ENCODE assay signal across 17 cellular contexts in genomic region chr11:75148436-75148983, GRCh38. TPM values are rescaled to one million over a fixed set of nuclear protein-coding genes. Genes with fewer than 3 reads are reported as not detected.
A peak's percentile ranks its signal among the peaks of the same experiment; 100 is the strongest.
DNase-seq lines count a peak whose midpoint lies in the region; ATAC-seq and TF ChIP-seq lines count a peak whose summit lies in the region.
"Had no signal": no experiment of that assay in that cellular context is flagged by ENCODE, and none has a peak within 500 bp of the region (broad histone marks: within the 10 kb centered on the region; RNA-seq: fewer than 3 reads in every experiment).

No MANE protein-coding gene starts in this region.

- BruUV-seq in PC-3 (replicated peaks; lab: Mats Ljungman, UMichigan): no TSS peak

- no peak overlapping the region for H3K4me3 ChIP-seq in left ventricle myocardium inferior
- H3K4me3 ChIP-seq in PC-3 (ENCODE audit: low read length): no peak overlapping the region
- H3K4me3 ChIP-seq in MG63: no peak overlapping the region

- TF ChIP-seq CTCF in left ventricle myocardium inferior (IDR thresholded peaks at IDR 0.05; ENCODE audit: borderline replicate concordance) (no peak), PC-3 (conservative IDR thresholded peaks at IDR 0.05; ENCODE audit: low read depth, low read length) (no peak)

- no peak overlapping the region for H2AFZ ChIP-seq in PC-3 (ENCODE audit: low read length)

- no peak for ATAC-seq in Right ventricle myocardium inferior
- no peak for ATAC-seq in activated CD8-positive, alpha-beta T cell treated with anti-CD3 and anti-CD28 coated beads, Interleukin-2, amount 10 ng/mL, durations not matched to agents 7 days and 5 days
- ATAC-seq in PC-3: no peak

- H3K4me3 Mint-ChIP-seq in activated CD8-positive, alpha-beta T cell treated with anti-CD3 and anti-CD28 coated beads, Interleukin-2, amount 10 ng/mL, durations not matched to agents 7 days and 5 days: no peak overlapping the region
- no peak overlapping the region for H3K4me3 Mint-ChIP-seq in activated CD4-positive, alpha-beta T cell treated with anti-CD3 and anti-CD28 coated beads, Interleukin-2, amount 10 ng/mL, durations not matched to agents 7 days and 5 days
- H3K4me3 Mint-ChIP-seq: CD4-positive, alpha-beta T cell; IgD-negative memory B cell had no signal

- no peaks in the 10 kb centered on the region for H3K79me2 ChIP-seq in PC-3 (ENCODE audit: low read length)

- H3K4me2 ChIP-seq in PC-3 (ENCODE audit: low read length): no peak overlapping the region

- DNase-seq in left ventricle myocardium inferior (no peak), Right ventricle myocardium inferior (ENCODE audit: missing footprints) (no peak), inferior parietal cortex (ENCODE audit: extremely low spot score) (peak; percentile 26), PC-3 (no peak), MG63 (no peak)
- DNase-seq in activated CD8-positive, alpha-beta T cell treated with anti-CD3 and anti-CD28 coated beads, Interleukin-2, amount 10 ng/mL, durations not matched to agents 7 days and 5 days: peak; percentile 29
- DNase-seq in activated CD4-positive, alpha-beta T cell treated with anti-CD3 and anti-CD28 coated beads, Interleukin-2, amount 10 ng/mL, durations not matched to agents 7 days and 5 days: no peak
- DNase-seq: ACHN; Calu3; CD4-positive, alpha-beta T cell; HCEC 1CT; NCI-H187; NCI-H446; NCI-H69; OCI-M1 had no signal

- intact Hi-C loops in left ventricle myocardium inferior (cut with micrococcal nuclease): no loop called here
- intact Hi-C loops in Right ventricle myocardium inferior (cut with DNase I): no loop called here
- intact Hi-C loops in PC-3 (cut with micrococcal nuclease): no loop called here

- peaks cover 30% of the 10 kb centered on the region for H3K27me3 Mint-ChIP-seq in activated CD8-positive, alpha-beta T cell treated with anti-CD3 and anti-CD28 coated beads, Interleukin-2, amount 10 ng/mL, durations not matched to agents 7 days and 5 days (ENCODE audit: low read depth)
- peaks cover 17% of the 10 kb centered on the region for H3K27me3 Mint-ChIP-seq in activated CD4-positive, alpha-beta T cell treated with anti-CD3 and anti-CD28 coated beads, Interleukin-2, amount 10 ng/mL, durations not matched to agents 7 days and 5 days

- H3K27ac ChIP-seq in left ventricle myocardium inferior (replicated peaks): peak overlapping the region; percentile 18
- H3K27ac ChIP-seq in PC-3 (ENCODE audit: low read length): no peak overlapping the region

- no peaks in the 10 kb centered on the region for H3K36me3 Mint-ChIP-seq in activated CD8-positive, alpha-beta T cell treated with anti-CD3 and anti-CD28 coated beads, Interleukin-2, amount 10 ng/mL, durations not matched to agents 7 days and 5 days (ENCODE audit: low read depth)
- no peaks in the 10 kb centered on the region for H3K36me3 Mint-ChIP-seq in activated CD4-positive, alpha-beta T cell treated with anti-CD3 and anti-CD28 coated beads, Interleukin-2, amount 10 ng/mL, durations not matched to agents 7 days and 5 days (ENCODE audit: low read depth)
- H3K36me3 Mint-ChIP-seq: IgD-negative memory B cell had no signal

- H4K20me1 ChIP-seq in PC-3 (ENCODE audit: low read length): no peaks in the 10 kb centered on the region

- no peak overlapping the region for H3K9ac ChIP-seq in PC-3 (ENCODE audit: low read length)

- CTCF ChIA-PET in activated CD8-positive, alpha-beta T cell treated with anti-CD3 and anti-CD28 coated beads, Interleukin-2, amount 10 ng/mL, durations not matched to agents 7 days and 5 days (lab: Charles Lee): interaction anchor here (2.4 to 15.6 kb wide), 3 partner anchors 8 to 96 kb away, joined by 17 to 538 read pairs (median 31); partner anchors contain the start of gene TPBGL
- CTCF ChIA-PET in PC-3 (lab: Charles Lee): no interaction called here
- CTCF ChIA-PET in activated CD4-positive, alpha-beta T cell treated with anti-CD3 and anti-CD28 coated beads, Interleukin-2, amount 10 ng/mL, durations not matched to agents 7 days and 5 days (lab: Charles Lee): interaction anchor here (2.5 to 11.3 kb wide), 4 partner anchors 8 to 100 kb away, joined by 8 to 155 read pairs (median 24); no protein-coding TSS in a partner anchor

- H3K9me3 Mint-ChIP-seq in activated CD8-positive, alpha-beta T cell treated with anti-CD3 and anti-CD28 coated beads, Interleukin-2, amount 10 ng/mL, durations not matched to agents 7 days and 5 days (ENCODE audit: insufficient read depth): no peaks in the 10 kb centered on the region
- H3K9me3 Mint-ChIP-seq in activated CD4-positive, alpha-beta T cell treated with anti-CD3 and anti-CD28 coated beads, Interleukin-2, amount 10 ng/mL, durations not matched to agents 7 days and 5 days: no peaks in the 10 kb centered on the region
- H3K9me3 Mint-ChIP-seq: CD4-positive, alpha-beta T cell; IgD-negative memory B cell had no signal

- no peak overlapping the region for H3K27ac Mint-ChIP-seq in activated CD8-positive, alpha-beta T cell treated with anti-CD3 and anti-CD28 coated beads, Interleukin-2, amount 10 ng/mL, durations not matched to agents 7 days and 5 days
- no peak overlapping the region for H3K27ac Mint-ChIP-seq in activated CD4-positive, alpha-beta T cell treated with anti-CD3 and anti-CD28 coated beads, Interleukin-2, amount 10 ng/mL, durations not matched to agents 7 days and 5 days
- H3K27ac Mint-ChIP-seq: CD4-positive, alpha-beta T cell; IgD-negative memory B cell had no signal

- H3K4me1 Mint-ChIP-seq in activated CD8-positive, alpha-beta T cell treated with anti-CD3 and anti-CD28 coated beads, Interleukin-2, amount 10 ng/mL, durations not matched to agents 7 days and 5 days (ENCODE audit: low read depth): peaks cover 44% of the 10 kb centered on the region
- peaks cover 25% of the 10 kb centered on the region for H3K4me1 Mint-ChIP-seq in activated CD4-positive, alpha-beta T cell treated with anti-CD3 and anti-CD28 coated beads, Interleukin-2, amount 10 ng/mL, durations not matched to agents 7 days and 5 days

- POLR2A ChIA-PET in activated CD8-positive, alpha-beta T cell treated with anti-CD3 and anti-CD28 coated beads, Interleukin-2, amount 10 ng/mL, durations not matched to agents 7 days and 5 days (lab: Charles Lee): no interaction called here
- POLR2A ChIA-PET in PC-3 (lab: Charles Lee; ENCODE audit: unreplicated experiment): no interaction called here
- POLR2A ChIA-PET in activated CD4-positive, alpha-beta T cell treated with anti-CD3 and anti-CD28 coated beads, Interleukin-2, amount 10 ng/mL, durations not matched to agents 7 days and 5 days (lab: Charles Lee): interaction anchor here (0.5 kb wide), 1 partner anchor 22 kb away, joined by 3 read pairs; no protein-coding TSS in a partner anchor

- H3F3A ChIP-seq in PC-3 (ENCODE audit: low read length, unreplicated experiment): no peaks in the 10 kb centered on the region

- no peaks in the 10 kb centered on the region for H3K9me2 ChIP-seq in PC-3 (replicated peaks; ENCODE audit: low read length)

- H3K9me3 ChIP-seq in left ventricle myocardium inferior (replicated peaks) (no peaks in the 10 kb centered on the region), PC-3 (ENCODE audit: low read length) (no peaks in the 10 kb centered on the region), MG63 (no peaks in the 10 kb centered on the region)

- H3K36me3 ChIP-seq in left ventricle myocardium inferior: no peaks in the 10 kb centered on the region
- H3K36me3 ChIP-seq in PC-3 (ENCODE audit: low read depth, low read length): no peaks in the 10 kb centered on the region
- H3K36me3 ChIP-seq in MG63: no peaks in the 10 kb centered on the region

- peaks cover 54% of the 10 kb centered on the region for H3K4me1 ChIP-seq in left ventricle myocardium inferior
- peaks cover 2% of the 10 kb centered on the region for H3K4me1 ChIP-seq in PC-3 (ENCODE audit: insufficient read depth, low read length)

- peaks cover 6% of the 10 kb centered on the region for H3K27me3 ChIP-seq in left ventricle myocardium inferior (ENCODE audit: low read depth)
- H3K27me3 ChIP-seq in PC-3 (ENCODE audit: low read length): peaks cover 57% of the 10 kb centered on the region
- no peaks in the 10 kb centered on the region for H3K27me3 ChIP-seq in MG63

RNA-seq across cellular contexts. Expression of gene SLCO2B1, which starts 2.4 kb away (rescaled TPM):
- total RNA-seq in left ventricle myocardium inferior (22.7 TPM), Right ventricle myocardium inferior (33.4 TPM), PC-3 (2014; rRNA removed) (not detected in 2 replicates)
- total RNA-seq in activated CD8-positive, alpha-beta T cell treated with anti-CD3 and anti-CD28 coated beads, Interleukin-2, amount 10 ng/mL, durations not matched to agents 7 days and 5 days: not detected
- total RNA-seq in MG63 (2014; rRNA removed; shearing (Covaris generic); ENCODE audit: low replicate concordance): not detected in 2 replicates
- under 1 TPM in 1 of 2 experiments, not detected in 1; 0.37 TPM for total RNA-seq in activated CD4-positive, alpha-beta T cell treated with anti-CD3 and anti-CD28 coated beads, Interleukin-2, amount 10 ng/mL, durations not matched to agents 7 days and 5 days
- total RNA-seq: CD4-positive, alpha-beta T cell; HT1080 had no signal

RNA-seq across cellular contexts. Expression of gene OR2AT4, which starts 51.8 kb away (rescaled TPM):
- total RNA-seq in left ventricle myocardium inferior (not detected), Right ventricle myocardium inferior (not detected), PC-3 (2014; rRNA removed) (not detected in 2 replicates)
- not detected for total RNA-seq in activated CD8-positive, alpha-beta T cell treated with anti-CD3 and anti-CD28 coated beads, Interleukin-2, amount 10 ng/mL, durations not matched to agents 7 days and 5 days
- not detected in 2 replicates for total RNA-seq in MG63 (2014; rRNA removed; shearing (Covaris generic); ENCODE audit: low replicate concordance)
- not detected for total RNA-seq in activated CD4-positive, alpha-beta T cell treated with anti-CD3 and anti-CD28 coated beads, Interleukin-2, amount 10 ng/mL, durations not matched to agents 7 days and 5 days
- total RNA-seq: Calu3; CD4-positive, alpha-beta T cell; HT1080 had no signal

Comparison
In these comparisons a context has a peak if more than half of its experiments do, and no peak if none do; other contexts are left out.
1. DNase-seq: peak in activated CD8-positive, alpha-beta T cell treated with anti-CD3 and anti-CD28 coated beads, Interleukin-2, amount 10 ng/mL, durations not matched to agents 7 days and 5 days (single experiment) and inferior parietal cortex (single experiment); none in left ventricle myocardium inferior (single experiment), Right ventricle myocardium inferior (single experiment), PC-3 (single experiment), MG63 (single experiment) and activated CD4-positive, alpha-beta T cell treated with anti-CD3 and anti-CD28 coated beads, Interleukin-2, amount 10 ng/mL, durations not matched to agents 7 days and 5 days (single experiment).
2. RNA of gene SLCO2B1, which starts 2.4 kb away (total RNA-seq): 33.4 TPM in Right ventricle myocardium inferior (single experiment) and 22.7 TPM in left ventricle myocardium inferior (single experiment); 0.37 TPM in activated CD4-positive, alpha-beta T cell treated with anti-CD3 and anti-CD28 coated beads, Interleukin-2, amount 10 ng/mL, durations not matched to agents 7 days and 5 days, not detected in activated CD8-positive, alpha-beta T cell treated with anti-CD3 and anti-CD28 coated beads, Interleukin-2, amount 10 ng/mL, durations not matched to agents 7 days and 5 days, not detected in PC-3 and not detected in MG63; every median in the first group is over 10 times any median in the second.